In the genomic region with DNA sequence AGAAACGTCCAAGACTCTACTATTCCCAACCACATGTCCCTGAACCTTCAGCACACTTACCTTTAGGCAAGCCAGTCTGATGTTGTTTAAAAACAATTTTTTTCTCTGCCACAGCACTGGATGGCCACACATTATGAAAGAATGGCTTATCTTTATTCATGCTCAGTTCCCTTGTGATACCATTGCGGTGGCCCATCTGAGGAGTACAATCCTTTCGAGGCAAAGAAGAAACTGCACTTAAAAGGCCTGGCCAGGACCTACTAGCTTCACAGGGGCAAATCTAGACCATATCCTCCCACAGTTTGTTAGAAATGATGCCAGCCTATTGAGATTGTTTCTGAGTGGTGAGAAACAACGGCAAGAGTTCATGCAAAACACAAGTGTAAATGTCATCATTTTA, we compare ENCODE assay signal across 27 cellular contexts.
DNase-seq lines count a peak whose midpoint lies in the region; ATAC-seq, FAIRE-seq and TF ChIP-seq lines count a peak whose summit lies in the region.
"Had no signal": no experiment of that assay in that cellular context is flagged by ENCODE, and none has a peak within 500 bp of the region (broad histone marks: within the 10 kb centered on the region; RNA-seq: fewer than 3 reads in every experiment).

No MANE protein-coding gene starts in this region.

- no peak overlapping the region for H3K4me3 ChIP-seq in bronchial epithelial cell (ENCODE audit: low read depth, low read length)
- H3K4me3 ChIP-seq in tibial nerve, result no peak overlapping the region
- no peak overlapping the region for H3K4me3 ChIP-seq in right lobe of liver
- H3K4me3 ChIP-seq: BLaER1, GM23338, SJCRH30 had no signal

- ATAC-seq in GM18868 (IDR thresholded peaks at IDR 0.05; ENCODE audit: unreplicated experiment) (peak; percentile 93), HG02973 (IDR thresholded peaks at IDR 0.05; ENCODE audit: unreplicated experiment) (peak; percentile 72), right lobe of liver (no peak), GM21526 (IDR thresholded peaks at IDR 0.05; ENCODE audit: low FRiP score, unreplicated experiment) (no peak)
- ATAC-seq in activated naive CD8-positive, alpha-beta T cell treated with anti-CD3 and anti-CD28 coated beads, Interleukin-2, amount 50 U/mL, for 24 hours, result no peak
- ATAC-seq: GM23338, HepG2, PC-3, SK-N-SH treated with all-trans-retinoic acid at 6 μM for 48 hours had no signal

- H3K4me1 Mint-ChIP-seq in activated naive CD8-positive, alpha-beta T cell treated with anti-CD3 and anti-CD28 coated beads, Interleukin-2, amount 50 U/mL, for 24 hours, result no peaks in the 10 kb centered on the region

- TF ChIP-seq CTCF in bronchial epithelial cell (IDR thresholded peaks at IDR 0.05; ENCODE audit: insufficient read depth, low read length, severe bottlenecking), result no peak
- TF ChIP-seq CTCF in tibial nerve (IDR thresholded peaks at IDR 0.05), result no peak
- TF ChIP-seq CTCF in right lobe of liver (IDR thresholded peaks at IDR 0.05), result no peak

- DNase-seq in bronchial epithelial cell (ENCODE audit: low read depth) (no peak), tibial nerve (ENCODE audit: low spot score in 2 of 2) (no peak), right lobe of liver (no peak)
- no peak for DNase-seq in activated naive CD8-positive, alpha-beta T cell treated with anti-CD3 and anti-CD28 coated beads, Interleukin-2, amount 50 U/mL, for 24 hours
- DNase-seq: CD4-positive, alpha-beta T cell; COR-L47; DMS53; H9; HFFc6; Karpas-422; NCI-H1092; NCI-H1417 treated with DMSO at 0.1 percent for 48 hours; NCI-H1694 treated with DMSO at 0.1 percent for 48 hours; NCI-H2081; NCI-H226; NCI-H510A treated with DMSO at 0.1 percent for 48 hours; PC-3; SJCRH30 had no signal

- H3K36me3 Mint-ChIP-seq in activated naive CD8-positive, alpha-beta T cell treated with anti-CD3 and anti-CD28 coated beads, Interleukin-2, amount 50 U/mL, for 24 hours (ENCODE audit: low read depth), result no peaks in the 10 kb centered on the region

- H3K27me3 ChIP-seq in bronchial epithelial cell (ENCODE audit: control insufficient read depth, insufficient read depth, low read length) (no peaks in the 10 kb centered on the region), tibial nerve (no peaks in the 10 kb centered on the region), right lobe of liver (no peaks in the 10 kb centered on the region)
- H3K27me3 ChIP-seq: BLaER1, SJCRH30 had no signal

- peaks cover 10% of the 10 kb centered on the region for H3K27me3 Mint-ChIP-seq in activated naive CD8-positive, alpha-beta T cell treated with anti-CD3 and anti-CD28 coated beads, Interleukin-2, amount 50 U/mL, for 24 hours

- no peak for TF ChIP-seq EP300 in tibial nerve (IDR thresholded peaks at IDR 0.05)

- TF ChIP-seq POLR2A in tibial nerve (IDR thresholded peaks at IDR 0.05) (no peak), right lobe of liver (IDR thresholded peaks at IDR 0.05) (no peak)

- no peaks in the 10 kb centered on the region for H3K9me3 ChIP-seq in tibial nerve
- H3K9me3 ChIP-seq in right lobe of liver, result no peaks in the 10 kb centered on the region
- H3K9me3 ChIP-seq: SJCRH30 had no signal

- no peaks in the 10 kb centered on the region for H3K4me1 ChIP-seq in tibial nerve
- H3K4me1 ChIP-seq in right lobe of liver, result no peaks in the 10 kb centered on the region
- H3K4me1 ChIP-seq: BLaER1, SJCRH30 had no signal

- H3K9me3 Mint-ChIP-seq in activated naive CD8-positive, alpha-beta T cell treated with anti-CD3 and anti-CD28 coated beads, Interleukin-2, amount 50 U/mL, for 24 hours, result no peaks in the 10 kb centered on the region
- H3K9me3 Mint-ChIP-seq: CD4-positive, alpha-beta T cell had no signal

- WGBS in tibial nerve, 2 donors, result 70 to 83% methylated on average over 4 of the region's 4 CpGs
- WGBS in right lobe of liver (ENCODE audit: insufficient coverage, low coverage, low lambda C conversion rate, missing lambda C conversion rate), result 81% methylated on average over 4 of the region's 4 CpGs

- intact Hi-C loops in right lobe of liver (cut with DNase I), result no loop called here

- peak; percentile 76 for FAIRE-seq in bronchial epithelial cell (lab: Jason Lieb, UNC)
- FAIRE-seq: A204.1, GM12891, HepG2 had no signal

- H3K36me3 ChIP-seq in bronchial epithelial cell (ENCODE audit: control insufficient read depth, insufficient read depth, low read length) (no peaks in the 10 kb centered on the region), tibial nerve (no peaks in the 10 kb centered on the region), right lobe of liver (no peaks in the 10 kb centered on the region)
- H3K36me3 ChIP-seq: BLaER1, SJCRH30 had no signal

- no peak overlapping the region for H3K27ac Mint-ChIP-seq in activated naive CD8-positive, alpha-beta T cell treated with anti-CD3 and anti-CD28 coated beads, Interleukin-2, amount 50 U/mL, for 24 hours
- H3K27ac Mint-ChIP-seq: CD4-positive, alpha-beta T cell; GM23338; H9; HFFc6 had no signal

- H3K4me3 Mint-ChIP-seq in activated naive CD8-positive, alpha-beta T cell treated with anti-CD3 and anti-CD28 coated beads, Interleukin-2, amount 50 U/mL, for 24 hours, result no peak overlapping the region
- H3K4me3 Mint-ChIP-seq: CD4-positive, alpha-beta T cell; GM23338; H9; HFFc6 had no signal

- H3K27ac ChIP-seq in tibial nerve (no peak overlapping the region), right lobe of liver (no peak overlapping the region)
- H3K27ac ChIP-seq: BLaER1, SJCRH30 had no signal

Comparison
In these comparisons a context has a peak if more than half of its experiments do, and no peak if none do; other contexts are left out.
1. ATAC-seq: peak in GM18868 (single experiment) and HG02973 (single experiment); none in activated naive CD8-positive, alpha-beta T cell treated with anti-CD3 and anti-CD28 coated beads, Interleukin-2, amount 50 U/mL, for 24 hours (single experiment), right lobe of liver (0 of 4) and GM21526 (single experiment).